In the genomic region with DNA sequence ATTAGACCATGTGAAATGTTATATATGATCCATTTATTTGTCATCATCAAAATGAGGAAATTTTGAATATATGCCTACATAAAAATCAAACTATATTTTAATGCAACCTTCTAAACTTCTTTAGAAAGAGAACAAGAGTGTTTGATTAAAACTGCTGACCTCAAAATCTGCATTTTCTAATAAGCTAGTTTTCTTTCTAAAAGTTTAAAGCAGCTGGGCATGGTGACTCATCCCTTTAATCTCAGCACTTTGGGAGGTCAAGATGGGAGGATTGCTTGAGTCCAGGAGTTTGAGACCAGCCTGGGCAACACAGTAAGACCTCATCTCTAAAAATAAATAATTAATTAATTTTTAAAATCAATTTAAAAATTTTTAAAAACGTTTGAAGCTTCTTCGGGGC, we compare ENCODE assay signal across 21 cellular contexts. TPM values are rescaled to one million over a fixed set of nuclear protein-coding genes. Genes with fewer than 3 reads are reported as not detected.
DNase-seq lines count a peak whose midpoint lies in the region; ATAC-seq, FAIRE-seq and TF ChIP-seq lines count a peak whose summit lies in the region.
"Had no signal": no experiment of that assay in that cellular context is flagged by ENCODE, and none has a peak within 500 bp of the region (broad histone marks: within the 10 kb centered on the region; RNA-seq: fewer than 3 reads in every experiment).

No MANE protein-coding gene starts in this region.

- DNase-seq in EL (peak; percentile 8), kidney (no peak), SK-N-DZ (ENCODE audit: low spot score) (no peak)
- no peak for DNase-seq in activated CD8-positive, alpha-beta T cell treated with anti-CD3 and anti-CD28 coated beads, Interleukin-2, amount 10 ng/mL, durations not matched to agents 7 days and 5 days
- DNase-seq: ACHN, HFFc6, KG1, MG63, NCI-H1105, NCI-H1694, NCI-H2107, NCI-H526 treated with DMSO at 0.1 percent for 48 hours, RPMI8226, SIG-M5 had no signal

- POLR2A ChIA-PET in activated CD8-positive, alpha-beta T cell treated with anti-CD3 and anti-CD28 coated beads, Interleukin-2, amount 10 ng/mL, durations not matched to agents 7 days and 5 days (lab: Charles Lee) = interaction anchor here (0.8 to 4.6 kb wide), 4 partner anchors 24 to 34 kb away, joined by 3 to 45 read pairs (median 6); partner anchors contain the start of gene GNPTAB

- peak overlapping the region; percentile 79 for H3K27ac Mint-ChIP-seq in activated CD8-positive, alpha-beta T cell treated with anti-CD3 and anti-CD28 coated beads, Interleukin-2, amount 10 ng/mL, durations not matched to agents 7 days and 5 days
- H3K27ac Mint-ChIP-seq: B cell; CD4-positive, CD25-positive, alpha-beta regulatory T cell; HFFc6 had no signal

- ATAC-seq in activated CD8-positive, alpha-beta T cell treated with anti-CD3 and anti-CD28 coated beads, Interleukin-2, amount 10 ng/mL, durations not matched to agents 7 days and 5 days = no peak
- no peak for ATAC-seq in GM21390 (IDR thresholded peaks at IDR 0.05; ENCODE audit: unreplicated experiment)
- no peak for ATAC-seq in GM18873 (IDR thresholded peaks at IDR 0.05; ENCODE audit: low FRiP score, unreplicated experiment)

- H3K27me3 Mint-ChIP-seq in activated CD8-positive, alpha-beta T cell treated with anti-CD3 and anti-CD28 coated beads, Interleukin-2, amount 10 ng/mL, durations not matched to agents 7 days and 5 days (ENCODE audit: low read depth) = no peaks in the 10 kb centered on the region
- H3K27me3 Mint-ChIP-seq: B cell; CD4-positive, CD25-positive, alpha-beta regulatory T cell had no signal

- CTCF ChIA-PET in activated CD8-positive, alpha-beta T cell treated with anti-CD3 and anti-CD28 coated beads, Interleukin-2, amount 10 ng/mL, durations not matched to agents 7 days and 5 days (lab: Charles Lee) = interaction anchor here (0.9 to 10.5 kb wide), 6 partner anchors 15 to 96 kb away, joined by 3 to 263 read pairs (median 29); partner anchors contain the start of gene GNPTAB

- H3K9me3 ChIP-seq in KOPT-K1 (ENCODE audit: insufficient read depth, low read length, poor library complexity, severe bottlenecking) (no peaks in the 10 kb centered on the region), kidney (ENCODE audit: control insufficient read depth in 1 of 2, low read length in 2 of 2) (no peaks in the 10 kb centered on the region)
- H3K9me3 ChIP-seq: MG63 had no signal

- peaks cover 65% of the 10 kb centered on the region for H3K36me3 Mint-ChIP-seq in activated CD8-positive, alpha-beta T cell treated with anti-CD3 and anti-CD28 coated beads, Interleukin-2, amount 10 ng/mL, durations not matched to agents 7 days and 5 days (ENCODE audit: low read depth)

- no peak overlapping the region for H3K9ac ChIP-seq in kidney (ENCODE audit: low read length in 2 of 2)

- H3K9me3 Mint-ChIP-seq in activated CD8-positive, alpha-beta T cell treated with anti-CD3 and anti-CD28 coated beads, Interleukin-2, amount 10 ng/mL, durations not matched to agents 7 days and 5 days (ENCODE audit: insufficient read depth) = no peaks in the 10 kb centered on the region
- H3K9me3 Mint-ChIP-seq: HFFc6 had no signal

- TF ChIP-seq CTCF in kidney (IDR thresholded peaks at IDR 0.05; ENCODE audit: borderline replicate concordance, extremely low read depth, insufficient read depth) = no peak

- intact Hi-C loops in kidney (cut with DNase I) = no loop called here

- H3K36me3 ChIP-seq in KOPT-K1 (ENCODE audit: insufficient read depth, low read length) = peaks cover 22% of the 10 kb centered on the region
- H3K36me3 ChIP-seq in kidney (ENCODE audit: control insufficient read depth in 1 of 2, insufficient read depth in 2 of 2, low read length in 2 of 2) = peaks cover 0 to 4% of the 10 kb centered on the region in 2 donors
- H3K36me3 ChIP-seq: MG63 had no signal

- peaks cover 0 to 3% of the 10 kb centered on the region in 2 donors for H3K4me1 ChIP-seq in kidney (ENCODE audit: control insufficient read depth in 1 of 2, insufficient read depth in 1 of 2, low read depth in 1 of 2, low read length in 2 of 2)

- H3K4me1 Mint-ChIP-seq in activated CD8-positive, alpha-beta T cell treated with anti-CD3 and anti-CD28 coated beads, Interleukin-2, amount 10 ng/mL, durations not matched to agents 7 days and 5 days (ENCODE audit: low read depth) = peaks cover 78% of the 10 kb centered on the region

- H3K27ac ChIP-seq in KOPT-K1 (ENCODE audit: low read depth, low read length, poor library complexity, severe bottlenecking) (peak overlapping the region; percentile 89), kidney (ENCODE audit: low read depth in 2 of 2, low read length in 2 of 2) (no peak overlapping the region)

- FAIRE-seq in kidney (lab: Jason Lieb, UNC) = peak; percentile 38
- FAIRE-seq: GM12892, H54 had no signal

- H3K4me3 ChIP-seq in kidney (ENCODE audit: low read length in 2 of 2) = no peak overlapping the region
- H3K4me3 ChIP-seq: MG63 had no signal

- H3K4me3 Mint-ChIP-seq in activated CD8-positive, alpha-beta T cell treated with anti-CD3 and anti-CD28 coated beads, Interleukin-2, amount 10 ng/mL, durations not matched to agents 7 days and 5 days = peak overlapping the region; percentile 34
- H3K4me3 Mint-ChIP-seq: B cell; CD4-positive, CD25-positive, alpha-beta regulatory T cell; HFFc6 had no signal

RNA-seq across cellular contexts. Expression of gene GNPTAB, which starts 36.2 kb away (rescaled TPM):
- total RNA-seq in activated CD8-positive, alpha-beta T cell treated with anti-CD3 and anti-CD28 coated beads, Interleukin-2, amount 10 ng/mL, durations not matched to agents 7 days and 5 days = 100 to 1,000 TPM; 104 to 109 TPM
- 46.0 TPM for total RNA-seq in kidney
- polyA plus RNA-seq in kidney (ENCODE audit: insufficient read depth, low read depth, low replicate concordance) = 17.8 TPM
- 10.1 and 14.2 TPM in 2 replicates for polyA plus RNA-seq in SK-N-DZ (2014; cell fraction: cytosol; rRNA removed)
- polyA plus RNA-seq in SK-N-DZ (2014; cell fraction: nucleus; rRNA removed) = 8.1 and 13.5 TPM in 2 replicates

RNA-seq across cellular contexts. Expression of gene SYCP3, which starts 55.3 kb away (rescaled TPM):
- total RNA-seq in activated CD8-positive, alpha-beta T cell treated with anti-CD3 and anti-CD28 coated beads, Interleukin-2, amount 10 ng/mL, durations not matched to agents 7 days and 5 days = 1 to 10 TPM; 1.7 to 2.0 TPM
- 0.25 TPM for total RNA-seq in kidney
- 0.54 TPM for polyA plus RNA-seq in kidney (ENCODE audit: insufficient read depth, low read depth, low replicate concordance)
- polyA plus RNA-seq in SK-N-DZ (2014; cell fraction: cytosol; rRNA removed) = 0.20 TPM in 1 of 2 replicates, not detected in the other
- polyA plus RNA-seq in SK-N-DZ (2014; cell fraction: nucleus; rRNA removed) = 0.59 and 0.65 TPM in 2 replicates
- total RNA-seq: HFFc6 had no signal
